Comparison of ENCODE assay signal across 8 cellular contexts in the genomic region with DNA sequence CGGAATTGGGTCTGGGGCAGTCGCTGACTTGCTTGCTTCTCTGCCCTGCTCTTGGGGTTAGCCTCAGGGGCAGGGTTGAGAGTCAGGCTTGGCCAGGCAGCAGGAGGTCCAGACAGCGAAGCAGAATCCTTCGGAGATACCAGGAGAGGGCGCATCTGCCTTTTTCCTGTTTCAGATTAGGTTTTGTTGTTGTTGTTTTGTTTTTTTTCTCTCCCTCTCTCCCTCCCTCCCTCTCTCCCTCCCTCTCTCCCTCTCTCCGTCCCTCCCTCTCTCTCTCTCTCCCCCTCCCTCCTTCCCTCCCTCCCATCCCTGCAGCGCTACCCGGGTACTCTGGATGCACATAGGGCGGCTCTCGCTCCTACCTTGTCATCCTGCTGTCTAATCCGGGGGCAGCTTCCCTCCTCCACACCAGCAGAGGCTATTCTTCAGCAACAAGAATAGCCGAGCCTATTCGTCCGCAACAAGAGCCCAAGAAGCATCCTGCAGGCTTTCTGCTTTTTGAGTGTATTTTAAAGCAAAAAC. TPM values are rescaled to one million over a fixed set of nuclear protein-coding genes. Genes with fewer than 3 reads are reported as not detected.
DNase-seq lines count a peak whose midpoint lies in the region; ATAC-seq and TF ChIP-seq lines count a peak whose summit lies in the region.

No MANE protein-coding gene starts in this region.

- H3K36me3 Mint-ChIP-seq in Calu3 (ENCODE audit: insufficient read depth, unreplicated experiment) = peaks cover 22% of the 10 kb centered on the region
- no peaks in the 10 kb centered on the region for H3K36me3 Mint-ChIP-seq in nephron (ENCODE audit: low read depth)

- CTCF ChIA-PET in Calu3 (lab: Charles Lee) = interaction anchor here (0.6 to 1.3 kb wide), 6 partner anchors 16 to 837 kb away, joined by 3 to 9 read pairs (median 4); no protein-coding TSS in a partner anchor

- DNase-seq in Calu3 = peak; percentile 31
- peak; percentile 57 for DNase-seq in NT2/D1 (ENCODE audit: low read depth, low spot score)
- DNase-seq in activated effector memory CD4-positive, alpha-beta T cell treated with Interleukin-2 at 50 U/mL for 16 hours = peak; percentile 28
- DNase-seq in fibroblast of villous mesenchyme (ENCODE audit: low read depth) = peak; percentile 76
- no peak for DNase-seq in upper lobe of right lung

- H3K27me3 ChIP-seq in NT2/D1 (ENCODE audit: insufficient read depth, insufficient read length) (peaks cover 12% of the 10 kb centered on the region), upper lobe of right lung (no peaks in the 10 kb centered on the region)

- H3K9ac ChIP-seq in NT2/D1 (ENCODE audit: insufficient read length, low read depth) = peak overlapping the region; percentile 64

- H3K4me3 ChIP-seq in NT2/D1 (ENCODE audit: insufficient read length, low read depth) (peak overlapping the region; percentile 52), fibroblast of villous mesenchyme (ENCODE audit: low read depth, low read length) (peak overlapping the region; percentile 88), upper lobe of right lung (peak overlapping the region; percentile 87)

- peaks cover 6% of the 10 kb centered on the region for H3K36me3 ChIP-seq in NT2/D1 (ENCODE audit: insufficient read depth, insufficient read length, low read length)
- H3K36me3 ChIP-seq in upper lobe of right lung = no peaks in the 10 kb centered on the region

- H3K4me3 Mint-ChIP-seq in Calu3 (ENCODE audit: low read depth, unreplicated experiment) (peak overlapping the region; percentile 89), nephron (peak overlapping the region; percentile 93 to 94 (median 93))

- H3K4me1 Mint-ChIP-seq in Calu3 (ENCODE audit: low read depth, unreplicated experiment) = peaks cover 21% of the 10 kb centered on the region
- peaks cover 14% of the 10 kb centered on the region for H3K4me1 Mint-ChIP-seq in nephron

- H3K27ac ChIP-seq in upper lobe of right lung = peak overlapping the region; percentile 87

- H3K27ac Mint-ChIP-seq in Calu3 (ENCODE audit: unreplicated experiment) = peak overlapping the region; percentile 57
- H3K27ac Mint-ChIP-seq in nephron = peak overlapping the region; percentile 75 to 89 (median 86)

- no TSS peak for BruUV-seq in Calu3 (replicated peaks; lab: Mats Ljungman, UMichigan)

- H3K9me3 ChIP-seq in NT2/D1 (ENCODE audit: insufficient read depth, low read length) (no peaks in the 10 kb centered on the region), upper lobe of right lung (no peaks in the 10 kb centered on the region)

- no peaks in the 10 kb centered on the region for H3K4me1 ChIP-seq in NT2/D1 (ENCODE audit: insufficient read depth, insufficient read length)
- peaks cover 8% of the 10 kb centered on the region for H3K4me1 ChIP-seq in upper lobe of right lung

- intact Hi-C loops in Calu3 (cut with micrococcal nuclease; ENCODE audit: unreplicated experiment) = no loop called here
- intact Hi-C loops in upper lobe of right lung (cut with DNase I) = no loop called here

- ATAC-seq in GM19455 (IDR thresholded peaks at IDR 0.05; ENCODE audit: unreplicated experiment) (peak; percentile 30), HG03565 (IDR thresholded peaks at IDR 0.05; ENCODE audit: unreplicated experiment) (peak; percentile 24), upper lobe of right lung (peak; percentile 43)

- no peak for TF ChIP-seq CTCF in Calu3 (IDR thresholded peaks at IDR 0.05; ENCODE audit: unreplicated experiment)
- peak; percentile 59 for TF ChIP-seq CTCF in fibroblast of villous mesenchyme (IDR thresholded peaks at IDR 0.05; ENCODE audit: insufficient read depth, low read depth, low read length)
- TF ChIP-seq CTCF in nephron (IDR thresholded peaks at IDR 0.05; ENCODE audit: unreplicated experiment in 3 of 3) = peak in 1 of 3 experiments; percentile 13
- TF ChIP-seq CTCF in upper lobe of right lung (IDR thresholded peaks at IDR 0.05) = no peak

- H3K9me3 Mint-ChIP-seq in Calu3 (ENCODE audit: low read depth, unreplicated experiment) (peaks cover 3% of the 10 kb centered on the region), nephron (no peaks in the 10 kb centered on the region)

- H3K27me3 Mint-ChIP-seq in Calu3 (ENCODE audit: unreplicated experiment) = no peaks in the 10 kb centered on the region
- peaks cover 3% of the 10 kb centered on the region for H3K27me3 Mint-ChIP-seq in nephron (ENCODE audit: low read depth)

RNA-seq across cellular contexts. Expression of gene OPTN, which starts 0.8 kb away (rescaled TPM):
- total RNA-seq in Calu3 (2022) (48.9 and 60.6 TPM in 2 replicates), fibroblast of villous mesenchyme (90.2 and 125 TPM in 2 replicates), upper lobe of right lung (61.5 TPM)
